Comparison of ENCODE assay signal across 1 cellular context in genomic region chr15:31373970-31374369, GRCh38.
TF ChIP-seq lines count a peak whose summit lies in the region.

No MANE protein-coding gene starts in this region.

TF ChIP-seq in GM12878, 131 proteins besides CTCF, POLR2A, EP300 and RAD21:
- TF ChIP-seq SMC3 (IDR thresholded peaks at IDR 0.05; ENCODE audit: borderline replicate concordance, low read length) (no peak), RELA (IDR thresholded peaks at IDR 0.05; ENCODE audit: borderline replicate concordance, partially characterized antibody) (no peak), ATF2 (IDR thresholded peaks at IDR 0.05; ENCODE audit: low read length) (no peak), FOS (IDR thresholded peaks at IDR 0.05; ENCODE audit: borderline replicate concordance, extremely low read depth, insufficient read length) (no peak), CHD1 (IDR thresholded peaks at IDR 0.05; ENCODE audit: low read depth, low read length) (no peak), ZBED1 (IDR thresholded peaks at IDR 0.05; ENCODE audit: borderline replicate concordance) (no peak), ETV6 (conservative IDR thresholded peaks at IDR 0.05 in 1 of 2, IDR thresholded peaks at IDR 0.05 in 1 of 2; ENCODE audit: borderline replicate concordance in 1 of 2, low read depth in 1 of 2) (no peak)
